In genomic region chr9:76652894-76653293, GRCh38 we compare ENCODE assay signal across 14 cellular contexts.
DNase-seq lines count a peak whose midpoint lies in the region; ATAC-seq, FAIRE-seq and TF ChIP-seq lines count a peak whose summit lies in the region.
"Had no signal": no experiment of that assay in that cellular context is flagged by ENCODE, and none has a peak within 500 bp of the region (broad histone marks: within the 10 kb centered on the region; RNA-seq: fewer than 3 reads in every experiment).

No MANE protein-coding gene starts in this region.

- FAIRE-seq in GM12892 (lab: Jason Lieb, UNC): no peak

- H3K36me3 Mint-ChIP-seq in activated T-helper 2 cell treated with anti-CD3 and anti-CD28 coated beads, Interferon-gamma antibody, Interleukin-2, Interleukin-4, amounts not matched to agents 10 μg/mL and 5 μg/mL and 100 μg/mL, durations not matched to agents 14 hours and 24 hours and 36 hours (ENCODE audit: low read depth): no peaks in the 10 kb centered on the region
- H3K36me3 Mint-ChIP-seq: IgD-negative memory B cell, mesothelial cell of epicardium had no signal

- H3K36me3 ChIP-seq in SJSA1 (no peaks in the 10 kb centered on the region), gastroesophageal sphincter (peaks cover 2 to 39% of the 10 kb centered on the region in 2 donors)

- no peak overlapping the region for H3K27ac Mint-ChIP-seq in activated T-helper 2 cell treated with anti-CD3 and anti-CD28 coated beads, Interferon-gamma antibody, Interleukin-2, Interleukin-4, amounts not matched to agents 10 μg/mL and 5 μg/mL and 100 μg/mL, durations not matched to agents 14 hours and 24 hours and 36 hours
- H3K27ac Mint-ChIP-seq: IgD-negative memory B cell, mesothelial cell of epicardium had no signal

- no peaks in the 10 kb centered on the region for H3K27me3 Mint-ChIP-seq in activated T-helper 2 cell treated with anti-CD3 and anti-CD28 coated beads, Interferon-gamma antibody, Interleukin-2, Interleukin-4, amounts not matched to agents 10 μg/mL and 5 μg/mL and 100 μg/mL, durations not matched to agents 14 hours and 24 hours and 36 hours (ENCODE audit: low read depth)
- H3K27me3 Mint-ChIP-seq: activated naive CD8-positive, alpha-beta T cell treated with anti-CD3 and anti-CD28 coated beads, Interleukin-2, amount 10 ng/mL, durations not matched to agents 7 days and 5 days; IgD-negative memory B cell had no signal

- in situ Hi-C loops in KBM-7 (cut with MboI; ENCODE audit: low pct_unique_long_range_greater_than_20kb, low sequenced_read_pairs): loop anchor here (10.0 kb wide), 1 partner anchor 58 kb away; no protein-coding TSS in a partner anchor

- no peaks in the 10 kb centered on the region for H3K9me3 ChIP-seq in SJSA1 (replicated peaks)
- no peaks in the 10 kb centered on the region for H3K9me3 ChIP-seq in gastroesophageal sphincter

- 66 to 70% methylated on average over 2 of the region's 2 CpGs for WGBS in gastroesophageal sphincter (ENCODE audit: low coverage in 1 of 2), 2 donors

- H3K4me1 Mint-ChIP-seq in activated T-helper 2 cell treated with anti-CD3 and anti-CD28 coated beads, Interferon-gamma antibody, Interleukin-2, Interleukin-4, amounts not matched to agents 10 μg/mL and 5 μg/mL and 100 μg/mL, durations not matched to agents 14 hours and 24 hours and 36 hours (ENCODE audit: low read depth): peaks cover 61% of the 10 kb centered on the region

- H3K4me3 Mint-ChIP-seq in activated T-helper 2 cell treated with anti-CD3 and anti-CD28 coated beads, Interferon-gamma antibody, Interleukin-2, Interleukin-4, amounts not matched to agents 10 μg/mL and 5 μg/mL and 100 μg/mL, durations not matched to agents 14 hours and 24 hours and 36 hours (ENCODE audit: low read depth): no peak overlapping the region
- H3K4me3 Mint-ChIP-seq: activated naive CD8-positive, alpha-beta T cell treated with anti-CD3 and anti-CD28 coated beads, Interleukin-2, amount 10 ng/mL, durations not matched to agents 7 days and 5 days; mesothelial cell of epicardium had no signal

- H3K4me1 ChIP-seq in SJSA1 (replicated peaks) (peaks cover 73% of the 10 kb centered on the region), gastroesophageal sphincter (peaks cover 7 to 65% (median 24%) of the 10 kb centered on the region in 3 donors)

- no peak for TF ChIP-seq EP300 in gastroesophageal sphincter (IDR thresholded peaks at IDR 0.05)

- TF ChIP-seq CTCF in gastroesophageal sphincter (IDR thresholded peaks at IDR 0.05): no peak

- H3K27me3 ChIP-seq in SJSA1 (replicated peaks) (no peaks in the 10 kb centered on the region), gastroesophageal sphincter (no peaks in the 10 kb centered on the region)

- H3K4me3 ChIP-seq in SJSA1: no peak overlapping the region
- H3K4me3 ChIP-seq in gastroesophageal sphincter: no peak overlapping the region

- peak overlapping the region; percentile 96 for H3K27ac ChIP-seq in SJSA1
- peak overlapping the region in 3 of 4 donors; percentile 11 to 80 (median 60) for H3K27ac ChIP-seq in gastroesophageal sphincter
- H3K27ac ChIP-seq: RWPE1 had no signal

- intact Hi-C loops in activated T-helper 2 cell treated with anti-CD3 and anti-CD28 coated beads, Interferon-gamma antibody, Interleukin-2, Interleukin-4, amounts not matched to agents 10 μg/mL and 5 μg/mL and 100 μg/mL, durations not matched to agents 14 hours and 24 hours and 36 hours (cut with micrococcal nuclease): no loop called here

- no peaks in the 10 kb centered on the region for H3K9me3 Mint-ChIP-seq in activated T-helper 2 cell treated with anti-CD3 and anti-CD28 coated beads, Interferon-gamma antibody, Interleukin-2, Interleukin-4, amounts not matched to agents 10 μg/mL and 5 μg/mL and 100 μg/mL, durations not matched to agents 14 hours and 24 hours and 36 hours
- H3K9me3 Mint-ChIP-seq: activated naive CD8-positive, alpha-beta T cell treated with anti-CD3 and anti-CD28 coated beads, Interleukin-2, amount 10 ng/mL, durations not matched to agents 7 days and 5 days; IgD-negative memory B cell; mesothelial cell of epicardium had no signal

- TF ChIP-seq POLR2A in gastroesophageal sphincter (IDR thresholded peaks at IDR 0.05): no peak
- no peak for TF ChIP-seq POLR2A in GM12892 (IDR thresholded peaks at IDR 0.05; ENCODE audit: low read depth, low read length)

- ATAC-seq in gastroesophageal sphincter: no peak

- DNase-seq in CD1c-positive myeloid dendritic cell (ENCODE audit: extremely low spot score): peak; percentile 67
- DNase-seq in KBM-7: peak; percentile 66
- DNase-seq in SJSA1 (ENCODE audit: low read depth in 1 of 2, low spot score in 2 of 2): no peak
- DNase-seq in activated T-helper 2 cell treated with anti-CD3 and anti-CD28 coated beads, Interferon-gamma antibody, Interleukin-2, Interleukin-4, amounts not matched to agents 10 μg/mL and 5 μg/mL and 100 μg/mL, durations not matched to agents 14 hours and 24 hours and 36 hours (ENCODE audit: low spot score): no peak
- DNase-seq in stimulated activated CD4-positive, alpha-beta T cell treated with anti-CD3 and anti-CD28 coated beads, Interleukin-12 subunit alpha, Interleukin-12 subunit beta, amount 100 ng/mL, for 4 hours: no peak
- DNase-seq in occipital lobe (lab: John Stamatoyannopoulos, UW): no peak
- no peak for DNase-seq in GM12892 (ENCODE audit: insufficient read length)
- DNase-seq: activated naive CD8-positive, alpha-beta T cell treated with anti-CD3 and anti-CD28 coated beads, Interleukin-2, amount 10 ng/mL, durations not matched to agents 7 days and 5 days; NCI-H2171 treated with DMSO at 0.1 percent for 48 hours; retina had no signal

Comparison
In these comparisons a context has a peak if more than half of its experiments do, and no peak if none do; other contexts are left out.
1. DNase-seq: peak in CD1c-positive myeloid dendritic cell (single experiment) and KBM-7 (single experiment); none in SJSA1 (0 of 2), activated T-helper 2 cell treated with anti-CD3 and anti-CD28 coated beads, Interferon-gamma antibody, Interleukin-2, Interleukin-4, amounts not matched to agents 10 μg/mL and 5 μg/mL and 100 μg/mL, durations not matched to agents 14 hours and 24 hours and 36 hours (single experiment), stimulated activated CD4-positive, alpha-beta T cell treated with anti-CD3 and anti-CD28 coated beads, Interleukin-12 subunit alpha, Interleukin-12 subunit beta, amount 100 ng/mL, for 4 hours (single experiment), occipital lobe (single experiment) and GM12892 (single experiment).